ENCODE assay signal across 1 cellular context in genomic region chr11:68002943-68003845, GRCh38.
TF ChIP-seq lines count a peak whose summit lies in the region.

No MANE protein-coding gene starts in this region.

TF ChIP-seq in HCT116, 20 proteins besides CTCF, POLR2A, EP300 and RAD21 (continued from another document):
- TF ChIP-seq, protein P1, sequence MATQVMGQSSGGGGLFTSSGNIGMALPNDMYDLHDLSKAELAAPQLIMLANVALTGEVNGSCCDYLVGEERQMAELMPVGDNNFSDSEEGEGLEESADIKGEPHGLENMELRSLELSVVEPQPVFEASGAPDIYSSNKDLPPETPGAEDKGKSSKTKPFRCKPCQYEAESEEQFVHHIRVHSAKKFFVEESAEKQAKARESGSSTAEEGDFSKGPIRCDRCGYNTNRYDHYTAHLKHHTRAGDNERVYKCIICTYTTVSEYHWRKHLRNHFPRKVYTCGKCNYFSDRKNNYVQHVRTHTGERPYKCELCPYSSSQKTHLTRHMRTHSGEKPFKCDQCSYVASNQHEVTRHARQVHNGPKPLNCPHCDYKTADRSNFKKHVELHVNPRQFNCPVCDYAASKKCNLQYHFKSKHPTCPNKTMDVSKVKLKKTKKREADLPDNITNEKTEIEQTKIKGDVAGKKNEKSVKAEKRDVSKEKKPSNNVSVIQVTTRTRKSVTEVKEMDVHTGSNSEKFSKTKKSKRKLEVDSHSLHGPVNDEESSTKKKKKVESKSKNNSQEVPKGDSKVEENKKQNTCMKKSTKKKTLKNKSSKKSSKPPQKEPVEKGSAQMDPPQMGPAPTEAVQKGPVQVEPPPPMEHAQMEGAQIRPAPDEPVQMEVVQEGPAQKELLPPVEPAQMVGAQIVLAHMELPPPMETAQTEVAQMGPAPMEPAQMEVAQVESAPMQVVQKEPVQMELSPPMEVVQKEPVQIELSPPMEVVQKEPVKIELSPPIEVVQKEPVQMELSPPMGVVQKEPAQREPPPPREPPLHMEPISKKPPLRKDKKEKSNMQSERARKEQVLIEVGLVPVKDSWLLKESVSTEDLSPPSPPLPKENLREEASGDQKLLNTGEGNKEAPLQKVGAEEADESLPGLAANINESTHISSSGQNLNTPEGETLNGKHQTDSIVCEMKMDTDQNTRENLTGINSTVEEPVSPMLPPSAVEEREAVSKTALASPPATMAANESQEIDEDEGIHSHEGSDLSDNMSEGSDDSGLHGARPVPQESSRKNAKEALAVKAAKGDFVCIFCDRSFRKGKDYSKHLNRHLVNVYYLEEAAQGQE (IDR thresholded peaks at IDR 0.05; ENCODE audit: low read depth), result no peak
- TF ChIP-seq EGR1 (IDR thresholded peaks at IDR 0.05; ENCODE audit: low read depth) (no peak), SRF (IDR thresholded peaks at IDR 0.05; ENCODE audit: low read depth) (no peak), ZFX (IDR thresholded peaks at IDR 0.05) (no peak), ZBTB33 (IDR thresholded peaks at IDR 0.05; ENCODE audit: extremely low read depth, insufficient replicate concordance, low read length) (no peak), EZH2 (IDR thresholded peaks at IDR 0.05) (no peak), SIN3A (IDR thresholded peaks at IDR 0.05; ENCODE audit: low read depth) (no peak), ZNF274 (IDR thresholded peaks at IDR 0.05; ENCODE audit: low read depth, low read length) (no peak), YY1 (IDR thresholded peaks at IDR 0.05; ENCODE audit: extremely low read depth, insufficient replicate concordance, low read depth, low read length) (no peak), ELF1 (IDR thresholded peaks at IDR 0.05; ENCODE audit: borderline replicate concordance, low read depth) (no peak), EZH2phosphoT487 (IDR thresholded peaks at IDR 0.05; ENCODE audit: borderline replicate concordance) (no peak), MAX (IDR thresholded peaks at IDR 0.05) (no peak)
